In the genomic region with DNA sequence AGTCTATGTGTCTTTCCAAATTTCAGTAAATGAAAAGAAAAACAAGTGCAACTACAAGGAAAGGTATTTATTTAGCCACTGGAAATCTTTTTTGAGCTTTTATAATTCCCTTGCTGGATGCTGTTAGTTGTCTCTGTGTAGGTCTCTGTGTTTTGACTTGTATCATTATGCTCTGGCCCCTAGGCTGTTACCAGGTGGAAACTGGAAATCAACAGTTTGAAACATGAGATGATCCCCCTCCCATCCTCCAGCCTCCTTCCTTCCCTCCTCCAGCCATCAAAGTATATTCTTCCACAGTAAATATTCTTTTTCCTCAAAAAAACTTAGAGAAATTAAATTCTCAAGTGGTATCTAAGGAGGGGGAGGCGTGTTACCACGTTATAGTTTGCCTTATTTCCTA, we compare ENCODE assay signal across 18 cellular contexts. TPM values are rescaled to one million over a fixed set of nuclear protein-coding genes. Genes with fewer than 3 reads are reported as not detected.
DNase-seq lines count a peak whose midpoint lies in the region; ATAC-seq, FAIRE-seq and TF ChIP-seq lines count a peak whose summit lies in the region.
"Had no signal": no experiment of that assay in that cellular context is flagged by ENCODE, and none has a peak within 500 bp of the region (broad histone marks: within the 10 kb centered on the region; RNA-seq: fewer than 3 reads in every experiment).

No MANE protein-coding gene starts in this region.

- H3K9me3 ChIP-seq in gastroesophageal sphincter (no peaks in the 10 kb centered on the region), gastrocnemius medialis (no peaks in the 10 kb centered on the region)
- H3K9me3 ChIP-seq: colonic mucosa, MG63 had no signal

- TF ChIP-seq EP300 in gastroesophageal sphincter (IDR thresholded peaks at IDR 0.05) = no peak

- DNase-seq in left ventricle myocardium superior = no peak
- DNase-seq in cardiac septum (ENCODE audit: low spot score) = no peak
- DNase-seq in gastrocnemius medialis = no peak
- DNase-seq in DMS53 treated with DMSO at 0.1 percent for 48 hours (lab: John Stamatoyannopoulos, UW; ENCODE audit: unreplicated experiment) = no peak
- DNase-seq in HTR-8/SVneo (ENCODE audit: insufficient read length, low spot score) = no peak
- DNase-seq in activated CD4-positive, CD25-positive, alpha-beta regulatory T cell treated with anti-CD3 and anti-CD28 coated beads, Interleukin-2, amount 50 U/mL, for 72 hours = no peak
- no peak for DNase-seq in NCI-H1417 (lab: John Stamatoyannopoulos, UW)
- DNase-seq: activated CD4-positive, alpha-beta T cell treated with anti-CD3 and anti-CD28 coated beads, Interleukin-2, amount 50 U/mL, for 48 hours; activated naive CD4-positive, alpha-beta T cell treated with anti-CD3 and anti-CD28 coated beads, Interleukin-2, amount 10 ng/mL, durations not matched to agents 7 days and 5 days; activated T-cell treated with anti-CD3 and anti-CD28 coated beads, Interleukin-2, amount 50 U/mL, for 1 hour; CD8-positive, alpha-beta memory T cell; colonic mucosa; MG63; naive B cell; NCI-H146; T-cell had no signal

- H3K27me3 ChIP-seq in gastroesophageal sphincter = no peaks in the 10 kb centered on the region
- H3K27me3 ChIP-seq in gastrocnemius medialis = no peaks in the 10 kb centered on the region
- H3K27me3 ChIP-seq: colonic mucosa, MG63 had no signal

- 17 to 73% methylated on average over 1 to 2 of the region's 2 CpGs for WGBS in gastroesophageal sphincter (ENCODE audit: low coverage in 1 of 2), 2 donors

- TF ChIP-seq POLR2A in gastroesophageal sphincter (IDR thresholded peaks at IDR 0.05) = no peak
- no peak for TF ChIP-seq POLR2A in gastrocnemius medialis (IDR thresholded peaks at IDR 0.05)

- peak overlapping the region; percentile 57 to 75 (median 61) for H3K27ac ChIP-seq in gastroesophageal sphincter
- peak overlapping the region; percentile 29 to 69 (median 44) for H3K27ac ChIP-seq in gastrocnemius medialis
- H3K27ac ChIP-seq: colonic mucosa had no signal

- no peak for FAIRE-seq in HTR-8/SVneo (lab: Jason Lieb, UNC)
- FAIRE-seq: H54 had no signal

- no peak for TF ChIP-seq CTCF in gastroesophageal sphincter (IDR thresholded peaks at IDR 0.05)
- no peak for TF ChIP-seq CTCF in gastrocnemius medialis (IDR thresholded peaks at IDR 0.05 in 4 of 5, conservative IDR thresholded peaks at IDR 0.05 in 1 of 5)

- intact Hi-C loops in left ventricle myocardium superior (cut with micrococcal nuclease) = no loop called here
- intact Hi-C loops in cardiac septum (cut with DNase I) = loop anchor here (5.0 kb wide), 2 partner anchors 39 to 59 kb away; no protein-coding TSS in a partner anchor
- intact Hi-C loops in gastrocnemius medialis (cut with DNase I; ENCODE audit: low total_unique reads) = loop anchor here (5.0 kb wide), 1 partner anchor 34 kb away; no protein-coding TSS in a partner anchor

- H3K36me3 ChIP-seq in gastroesophageal sphincter = no peaks in the 10 kb centered on the region
- H3K36me3 ChIP-seq in gastrocnemius medialis = no peaks in the 10 kb centered on the region
- H3K36me3 ChIP-seq: colonic mucosa, MG63 had no signal

- peak; percentile 29 for ATAC-seq in left ventricle myocardium superior
- ATAC-seq in gastroesophageal sphincter = no peak
- no peak for ATAC-seq in gastrocnemius medialis
- ATAC-seq: T-cell had no signal

- in situ Hi-C loops in gastrocnemius medialis (cut with MboI; ENCODE audit: low sequenced_read_pairs in 4 of 4) = loop anchor here in 2 of 4 donors (10.0 kb wide), 1 partner anchor 141 kb away; no protein-coding TSS in a partner anchor

- H3K4me1 ChIP-seq in gastroesophageal sphincter (peaks cover 0 to 51% (median 6%) of the 10 kb centered on the region in 3 donors), gastrocnemius medialis (no peaks in the 10 kb centered on the region)
- H3K4me1 ChIP-seq: colonic mucosa had no signal

- H3K4me3 ChIP-seq in gastroesophageal sphincter (no peak overlapping the region), gastrocnemius medialis (no peak overlapping the region)
- H3K4me3 ChIP-seq: colonic mucosa had no signal

RNA-seq across cellular contexts. Expression of gene DCN, which starts 0.9 kb away (rescaled TPM):
- total RNA-seq in left ventricle myocardium superior (741 TPM), cardiac septum (480 TPM), gastroesophageal sphincter (1,000 to 10,000 TPM in 3 of 4 donors, 100 to 1,000 TPM in 1; 552 to 2,825 (median 1,634) TPM), gastrocnemius medialis (100 to 1,000 TPM; 346 to 674 (median 611) TPM)
- total RNA-seq: CD8-positive, alpha-beta memory T cell had no signal
